ENCODE assay signal across 9 cellular contexts in the genomic region with DNA sequence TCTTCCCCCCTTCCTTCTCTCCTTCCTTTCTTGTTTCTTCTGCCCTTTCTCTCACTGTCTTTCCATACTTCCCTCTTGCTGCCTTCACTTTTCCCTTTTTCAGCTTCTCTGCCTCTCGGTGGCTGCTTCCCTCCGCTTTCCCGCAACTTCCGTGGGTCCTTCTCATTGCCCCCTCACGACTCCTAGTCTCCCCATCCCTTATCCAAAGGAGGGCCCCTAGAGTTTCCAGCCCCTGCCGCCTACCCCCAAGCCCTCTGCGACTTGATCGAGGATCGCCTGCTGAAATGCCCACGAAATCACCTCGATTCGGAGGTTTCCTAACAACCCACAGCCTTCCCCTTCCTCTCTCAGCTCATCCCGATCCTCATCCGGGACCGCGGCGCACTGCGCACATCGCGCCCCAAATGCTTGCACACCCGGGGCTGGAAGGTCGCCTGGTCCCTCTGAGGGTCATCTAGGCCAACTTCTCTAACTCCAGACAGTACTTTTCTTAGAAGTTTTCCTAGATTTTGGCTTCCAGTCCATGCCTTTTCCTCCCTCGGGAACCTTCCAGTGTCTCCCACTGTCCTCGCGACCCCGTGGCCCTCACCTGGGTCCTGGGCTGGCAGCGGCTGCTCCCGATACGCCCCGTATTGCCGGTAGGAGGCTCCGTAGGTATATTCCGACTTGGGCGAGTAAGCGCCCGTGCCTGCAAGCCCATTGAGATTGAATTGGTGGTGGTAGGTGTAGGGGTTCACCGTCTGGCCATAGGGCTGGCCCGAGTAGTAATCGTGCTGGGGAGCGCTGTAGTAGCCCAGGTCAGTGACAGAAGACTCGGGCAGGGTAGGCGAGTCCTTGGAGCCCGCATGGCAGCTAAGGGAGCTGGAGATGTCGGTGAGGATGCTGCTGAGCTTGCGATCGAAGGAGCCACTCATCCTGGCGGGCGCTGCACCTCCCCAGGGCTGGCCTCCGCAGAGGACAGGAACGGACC. TPM values are rescaled to one million over a fixed set of nuclear protein-coding genes. Genes with fewer than 3 reads are reported as not detected.
DNase-seq lines count a peak whose midpoint lies in the region; ATAC-seq and TF ChIP-seq lines count a peak whose summit lies in the region.
"Had no signal": no experiment of that assay in that cellular context is flagged by ENCODE, and none has a peak within 500 bp of the region (broad histone marks: within the 10 kb centered on the region; RNA-seq: fewer than 3 reads in every experiment).

No MANE protein-coding gene starts in this region.

- 3 to 5% (median 4%) methylated on average over 50 of the region's 50 CpGs for WGBS in ovary, 3 donors

- peak overlapping the region; percentile 27 for H3K4me3 ChIP-seq in ovary

- no peak for ATAC-seq in effector memory CD8-positive, alpha-beta T cell (replicated peaks)
- no peak for ATAC-seq in HG02885 (IDR thresholded peaks at IDR 0.05; ENCODE audit: poor library complexity, unreplicated experiment)

- peaks cover 3% of the 10 kb centered on the region for H3K27me3 ChIP-seq in ovary

- H3K4me1 Mint-ChIP-seq in Calu3 (ENCODE audit: low read depth, unreplicated experiment), result peaks cover 33% of the 10 kb centered on the region
- H3K4me1 Mint-ChIP-seq in effector memory CD8-positive, alpha-beta T cell (ENCODE audit: low read depth in 2 of 2), result peaks cover 25 to 31% of the 10 kb centered on the region in 2 donors

- no TSS peak for BruUV-seq in Calu3 (replicated peaks; lab: Mats Ljungman, UMichigan)

- no peaks in the 10 kb centered on the region for H3K9me3 Mint-ChIP-seq in Calu3 (ENCODE audit: low read depth, unreplicated experiment)
- H3K9me3 Mint-ChIP-seq in effector memory CD8-positive, alpha-beta T cell, result no peaks in the 10 kb centered on the region

- CTCF ChIA-PET in Calu3 (lab: Charles Lee), result interaction anchor here (0.5 to 5.9 kb wide), 17 partner anchors 12 to 313 kb away, joined by 3 to 123 read pairs (median 4); no protein-coding TSS in a partner anchor

- H3K36me3 ChIP-seq in ovary, result no peaks in the 10 kb centered on the region

- no peak overlapping the region for H3K27ac ChIP-seq in ovary

- TF ChIP-seq POLR2A in ovary (IDR thresholded peaks at IDR 0.05), result no peak

- H3K4me1 ChIP-seq in ovary (ENCODE audit: insufficient read depth), result peaks cover 3% of the 10 kb centered on the region

- H3K4me3 Mint-ChIP-seq in Calu3 (ENCODE audit: low read depth, unreplicated experiment), result peak overlapping the region; percentile 57
- H3K4me3 Mint-ChIP-seq in effector memory CD8-positive, alpha-beta T cell, result peak overlapping the region; percentile 80 to 89

- peaks cover 12% of the 10 kb centered on the region for H3K36me3 Mint-ChIP-seq in Calu3 (ENCODE audit: insufficient read depth, unreplicated experiment)
- H3K36me3 Mint-ChIP-seq in effector memory CD8-positive, alpha-beta T cell (ENCODE audit: insufficient read depth), result peaks cover 9% of the 10 kb centered on the region

- DNase-seq in Calu3 (no peak), NCI-H526 (lab: John Stamatoyannopoulos, UW) (peak; percentile 59 to 68), ovary (peak in 1 of 5 donors; percentile 38), RKO (ENCODE audit: low spot score) (no peak), Kasumi-1 (lab: John Stamatoyannopoulos, UW) (no peak), kidney glomerular epithelial cell (lab: John Stamatoyannopoulos, UW) (no peak)
- no peak for DNase-seq in effector memory CD8-positive, alpha-beta T cell
- DNase-seq: activated gamma-delta T cell treated with Interleukin-2 at 50 U/mL for 16 hours had no signal

- H3K9me3 ChIP-seq in ovary, result no peaks in the 10 kb centered on the region

- TF ChIP-seq CTCF in Calu3 (IDR thresholded peaks at IDR 0.05; ENCODE audit: unreplicated experiment), result no peak
- no peak for TF ChIP-seq CTCF in ovary (IDR thresholded peaks at IDR 0.05)

- intact Hi-C loops in Calu3 (cut with micrococcal nuclease; ENCODE audit: unreplicated experiment), result loop anchor here (1.0 to 5.0 kb wide), 4 partner anchors 42 to 427 kb away; partner anchors contain the start of gene SLC35B1
- intact Hi-C loops in ovary (cut with DNase I), result loop anchor here (5.0 kb wide), 5 partner anchors 42 to 427 kb away; no protein-coding TSS in a partner anchor

- peaks cover 84% of the 10 kb centered on the region for H3K27me3 Mint-ChIP-seq in Calu3 (ENCODE audit: unreplicated experiment)
- H3K27me3 Mint-ChIP-seq in effector memory CD8-positive, alpha-beta T cell, result peaks cover 75 to 98% of the 10 kb centered on the region in 2 donors

- TF ChIP-seq EP300 in ovary (IDR thresholded peaks at IDR 0.05), result no peak

- peak overlapping the region; percentile 2 for H3K27ac Mint-ChIP-seq in Calu3 (ENCODE audit: unreplicated experiment)
- H3K27ac Mint-ChIP-seq in effector memory CD8-positive, alpha-beta T cell, result peak overlapping the region in 1 of 2 donors; percentile 65

RNA-seq across cellular contexts. Expression of gene DLX3, which starts 0.7 kb away (rescaled TPM):
- not detected in 2 replicates for total RNA-seq in Calu3 (2022)
- 1 to 10 TPM in 1 of 7 donors, under 1 TPM in 5, not detected in 1; 0.11 to 1.3 (median 0.41) TPM for total RNA-seq in ovary
- polyA plus RNA-seq in ovary, result under 1 TPM; 0.10 to 0.23 TPM

RNA-seq across cellular contexts. Expression of gene DLX4, which starts 25.4 kb away (rescaled TPM):
- total RNA-seq in Calu3 (2022), result 2.4 and 2.5 TPM in 2 replicates
- total RNA-seq in ovary, result under 1 TPM in 1 of 7 donors, not detected in 6; 0.10 TPM
- not detected for polyA plus RNA-seq in ovary

Comparison
In these comparisons a context has a peak if more than half of its experiments do, and no peak if none do; other contexts are left out.
1. DNase-seq: peak in NCI-H526 (2 of 2); none in Calu3 (single experiment), effector memory CD8-positive, alpha-beta T cell (0 of 3), RKO (single experiment), Kasumi-1 (0 of 2) and kidney glomerular epithelial cell (single experiment).